8 cellular contexts compared by ENCODE assay signal in the genomic region with DNA sequence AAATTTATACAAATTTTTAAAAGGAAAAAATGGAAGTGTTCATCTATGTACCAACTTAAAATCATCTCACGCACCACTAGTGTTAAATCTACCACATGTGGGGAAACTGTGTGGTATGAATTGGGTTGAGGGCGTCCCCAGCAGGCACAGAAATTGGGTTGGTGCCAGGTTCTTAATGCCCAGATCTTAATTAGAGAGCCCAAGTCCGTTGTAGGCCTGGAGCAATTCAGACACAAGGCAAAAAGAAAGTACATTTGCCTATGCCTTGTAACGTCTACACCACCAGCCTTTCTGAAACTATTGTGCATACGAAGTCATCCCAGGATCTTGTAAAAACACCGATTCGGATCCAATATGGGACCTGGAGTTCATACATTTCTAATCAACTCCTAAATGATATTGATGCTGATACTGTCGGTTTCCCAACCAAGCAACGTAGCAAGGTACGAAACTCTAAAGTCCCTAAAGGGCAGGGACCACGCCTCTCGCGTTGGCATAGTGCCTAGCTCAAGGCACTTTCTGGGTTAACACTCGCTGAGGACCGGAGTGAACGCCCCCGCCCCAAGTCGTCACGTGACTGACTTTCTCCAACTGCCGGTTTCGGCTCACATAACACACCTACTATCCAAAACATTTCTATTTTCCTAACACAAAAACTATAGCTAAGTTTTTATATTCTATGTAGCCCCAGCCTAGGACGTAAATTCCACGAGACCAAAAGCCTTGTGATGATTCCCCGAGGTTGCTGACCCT. TPM values are rescaled to one million over a fixed set of nuclear protein-coding genes. Genes with fewer than 3 reads are reported as not detected.
DNase-seq lines count a peak whose midpoint lies in the region; ATAC-seq and TF ChIP-seq lines count a peak whose summit lies in the region.

No MANE protein-coding gene starts in this region.

- H3K36me3 ChIP-seq in KMS-11 (ENCODE audit: insufficient read depth) (no peaks in the 10 kb centered on the region), SJSA1 (peaks cover 17% of the 10 kb centered on the region), thyroid gland (peaks cover 0 to 3% of the 10 kb centered on the region in 2 donors)

- peak overlapping the region; percentile 82 for H2AFZ ChIP-seq in KMS-11 (ENCODE audit: low read depth)

- peaks cover 63% of the 10 kb centered on the region for H3K4me1 Mint-ChIP-seq in activated naive CD4-positive, alpha-beta T cell treated with anti-CD3 and anti-CD28 coated beads, Interleukin-2, amount 10 ng/mL, durations not matched to agents 7 days and 5 days
- H3K4me1 Mint-ChIP-seq in osteocyte (ENCODE audit: unreplicated experiment) = peaks cover 28% of the 10 kb centered on the region

- DNase-seq in DMS 273 treated with DMSO at 0.1 percent for 48 hours (lab: John Stamatoyannopoulos, UW) = peak; percentile 20
- DNase-seq in SJSA1 (ENCODE audit: low read depth in 1 of 2, low spot score in 2 of 2) = peak in 1 of 2 experiments; percentile 62
- DNase-seq in activated naive CD4-positive, alpha-beta T cell treated with anti-CD3 and anti-CD28 coated beads, Interleukin-2, amount 10 ng/mL, durations not matched to agents 7 days and 5 days = peak; percentile 85
- peak; percentile 22 for DNase-seq in glomerular endothelial cell (ENCODE audit: extremely low read depth, low read depth, low spot score)
- peak; percentile 85 for DNase-seq in osteocyte (ENCODE audit: extremely low spot score, unreplicated experiment)
- DNase-seq in thyroid gland = peak; percentile 57 to 75

- H3K27me3 ChIP-seq in KMS-11 (ENCODE audit: insufficient read depth, low read depth) (no peaks in the 10 kb centered on the region), SJSA1 (replicated peaks) (no peaks in the 10 kb centered on the region), thyroid gland (no peaks in the 10 kb centered on the region)

- peak overlapping the region; percentile 65 for H3K4me2 ChIP-seq in KMS-11

- peaks cover 18% of the 10 kb centered on the region for H3K36me3 Mint-ChIP-seq in activated naive CD4-positive, alpha-beta T cell treated with anti-CD3 and anti-CD28 coated beads, Interleukin-2, amount 10 ng/mL, durations not matched to agents 7 days and 5 days
- H3K36me3 Mint-ChIP-seq in osteocyte (ENCODE audit: unreplicated experiment) = peaks cover 3% of the 10 kb centered on the region

- intact Hi-C loops in thyroid gland (cut with DNase I) = no loop called here

- H3K4me3 ChIP-seq in KMS-11 (IDR thresholded peaks at IDR 0.05; ENCODE audit: insufficient read depth, low read depth, low read length) = peak overlapping the region; percentile 88
- peak overlapping the region; percentile 63 for H3K4me3 ChIP-seq in SJSA1
- H3K4me3 ChIP-seq in thyroid gland (replicated peaks in 1 of 3) = peak overlapping the region; percentile 71 to 76 (median 74)

- peak overlapping the region; percentile 99 for H3K4me3 Mint-ChIP-seq in activated naive CD4-positive, alpha-beta T cell treated with anti-CD3 and anti-CD28 coated beads, Interleukin-2, amount 10 ng/mL, durations not matched to agents 7 days and 5 days
- H3K4me3 Mint-ChIP-seq in osteocyte (ENCODE audit: unreplicated experiment) = peak overlapping the region; percentile 93

- H3K27ac Mint-ChIP-seq in activated naive CD4-positive, alpha-beta T cell treated with anti-CD3 and anti-CD28 coated beads, Interleukin-2, amount 10 ng/mL, durations not matched to agents 7 days and 5 days = peak overlapping the region; percentile 97
- H3K27ac Mint-ChIP-seq in osteocyte (ENCODE audit: unreplicated experiment) = peak overlapping the region; percentile 98

- no peak for TF ChIP-seq POLR2A in thyroid gland (IDR thresholded peaks at IDR 0.05)

- WGBS in thyroid gland, 2 donors = 3% methylated on average over 22 to 24 of the region's 24 CpGs

- H3K9me3 Mint-ChIP-seq in activated naive CD4-positive, alpha-beta T cell treated with anti-CD3 and anti-CD28 coated beads, Interleukin-2, amount 10 ng/mL, durations not matched to agents 7 days and 5 days = no peaks in the 10 kb centered on the region
- no peaks in the 10 kb centered on the region for H3K9me3 Mint-ChIP-seq in osteocyte (ENCODE audit: unreplicated experiment)

- no peak for TF ChIP-seq CTCF in KMS-11 (conservative IDR thresholded peaks at IDR 0.05; ENCODE audit: low read depth, low read length)
- TF ChIP-seq CTCF in osteocyte (IDR thresholded peaks at IDR 0.05) = no peak
- TF ChIP-seq CTCF in thyroid gland (IDR thresholded peaks at IDR 0.05) = no peak

- CTCF ChIA-PET in activated naive CD4-positive, alpha-beta T cell treated with anti-CD3 and anti-CD28 coated beads, Interleukin-2, amount 10 ng/mL, durations not matched to agents 7 days and 5 days (lab: Charles Lee) = interaction anchor here (1.1 to 2.3 kb wide), 2 partner anchors 125 to 236 kb away, joined by 4 to 15 read pairs; no protein-coding TSS in a partner anchor

- peak overlapping the region; percentile 87 for H3K27ac ChIP-seq in KMS-11
- H3K27ac ChIP-seq in SJSA1 = peak overlapping the region; percentile 99
- peak overlapping the region; percentile 80 to 99 (median 93) for H3K27ac ChIP-seq in thyroid gland

- H3K9me3 ChIP-seq in SJSA1 (replicated peaks) (no peaks in the 10 kb centered on the region), thyroid gland (no peaks in the 10 kb centered on the region)

- no peaks in the 10 kb centered on the region for H3K27me3 Mint-ChIP-seq in activated naive CD4-positive, alpha-beta T cell treated with anti-CD3 and anti-CD28 coated beads, Interleukin-2, amount 10 ng/mL, durations not matched to agents 7 days and 5 days
- peaks cover 3% of the 10 kb centered on the region for H3K27me3 Mint-ChIP-seq in osteocyte (ENCODE audit: unreplicated experiment)

- peak overlapping the region; percentile 92 for H3K9ac ChIP-seq in KMS-11

- H3K4me1 ChIP-seq in KMS-11 (ENCODE audit: low read depth, poor library complexity, severe bottlenecking) (peaks cover 72% of the 10 kb centered on the region), SJSA1 (replicated peaks) (peaks cover 10% of the 10 kb centered on the region), thyroid gland (peaks cover 19 to 29% of the 10 kb centered on the region in 2 donors)

- ATAC-seq in GM21529 (IDR thresholded peaks at IDR 0.05; ENCODE audit: unreplicated experiment) = peak; percentile 32

- no peaks in the 10 kb centered on the region for H4K20me1 ChIP-seq in KMS-11 (ENCODE audit: insufficient read depth)

- peaks cover 70% of the 10 kb centered on the region for H3K79me2 ChIP-seq in KMS-11 (ENCODE audit: insufficient read depth, low read depth)

RNA-seq across cellular contexts. Expression of a gene that starts 0.9 kb away (rescaled TPM):
- total RNA-seq in SJSA1 (2014; rRNA removed; shearing (Covaris generic)) = 147 and 167 TPM in 2 replicates
- total RNA-seq in glomerular endothelial cell (134 and 164 TPM in 2 replicates), osteocyte (187 and 200 TPM in 2 replicates), thyroid gland (100 to 1,000 TPM; 168 to 333 (median 181) TPM)

RNA-seq across cellular contexts. Expression of a gene that starts 48.7 kb away (rescaled TPM):
- not detected in 2 replicates for total RNA-seq in SJSA1 (2014; rRNA removed; shearing (Covaris generic))
- total RNA-seq in glomerular endothelial cell = not detected in 2 replicates
- not detected in 2 replicates for total RNA-seq in osteocyte
- not detected for total RNA-seq in thyroid gland

RNA-seq across cellular contexts. Expression of a gene that starts 55.7 kb away (rescaled TPM):
- 15.7 and 30.3 TPM in 2 replicates for total RNA-seq in SJSA1 (2014; rRNA removed; shearing (Covaris generic))
- total RNA-seq in glomerular endothelial cell = 8.8 and 13.1 TPM in 2 replicates
- 12.4 and 16.8 TPM in 2 replicates for total RNA-seq in osteocyte
- total RNA-seq in thyroid gland = 10 to 100 TPM; 13.8 to 39.8 (median 28.1) TPM
